In genomic region chr10:1394155-1394912, GRCh38 we compare ENCODE assay signal across 21 cellular contexts.
DNase-seq lines count a peak whose midpoint lies in the region; ATAC-seq and TF ChIP-seq lines count a peak whose summit lies in the region.
"Had no signal": no experiment of that assay in that cellular context is flagged by ENCODE, and none has a peak within 500 bp of the region (broad histone marks: within the 10 kb centered on the region; RNA-seq: fewer than 3 reads in every experiment).

No MANE protein-coding gene starts in this region.

- H2BK12ac ChIP-seq in H9 (ENCODE audit: insufficient read length, low read depth, low read length): no peak overlapping the region

- no peak overlapping the region for H4K8ac ChIP-seq in H9 (replicated peaks; ENCODE audit: insufficient read length, low read depth, low read length)
- H4K8ac ChIP-seq in mesendoderm (ENCODE audit: low read depth, low read length): no peak overlapping the region

- WGBS in SK-N-SH (ENCODE audit: low lambda C conversion rate): 49% methylated on average over 12 of the region's 13 CpGs
- no CpG with 5 or more reads among the region's 13 CpGs for WGBS in H9 (ENCODE audit: extremely low coverage, insufficient read length, low lambda C conversion rate)
- no CpG with 5 or more reads among the region's 13 CpGs for WGBS in mesendoderm (ENCODE audit: extremely low coverage, insufficient coverage, low lambda C conversion rate)

- H4K5ac ChIP-seq in H9 (ENCODE audit: insufficient read length, low read depth, low read length): no peak overlapping the region
- no peak overlapping the region for H4K5ac ChIP-seq in mesendoderm (ENCODE audit: low read length)

- no peaks in the 10 kb centered on the region for H3K9me2 ChIP-seq in SK-N-SH

- H3K4me3 ChIP-seq in SK-N-SH (ENCODE audit: low read depth in 2 of 2, low read length in 1 of 2) (no peak overlapping the region), mesendoderm (ENCODE audit: low read length) (no peak overlapping the region)
- no peak overlapping the region for H3K4me3 ChIP-seq in naive thymus-derived CD4-positive, alpha-beta T cell (ENCODE audit: low read length)

- POLR2A ChIA-PET in SK-N-SH (lab: Yijun Ruan, JAX): no interaction called here
- POLR2A ChIA-PET in naive thymus-derived CD4-positive, alpha-beta T cell (lab: Charles Lee): interaction anchor here (0.7 kb wide), 1 partner anchor 20 kb away, joined by 3 read pairs; no protein-coding TSS in a partner anchor

- no peak overlapping the region for H3K4ac ChIP-seq in H9 (ENCODE audit: low read depth, low read length)
- H3K4ac ChIP-seq in mesendoderm (ENCODE audit: low read depth, low read length): no peak overlapping the region

- H2BK120ac ChIP-seq in H9 (ENCODE audit: low read depth, low read length, poor library complexity, severe bottlenecking) (no peak overlapping the region), mesendoderm (ENCODE audit: low read depth, low read length) (no peak overlapping the region)

- no peak overlapping the region for H2AFZ ChIP-seq in SK-N-SH (ENCODE audit: low read depth)
- H2AFZ ChIP-seq in H9 (ENCODE audit: low read length): no peak overlapping the region

- H3K27ac ChIP-seq in SK-N-SH (ENCODE audit: low read depth in 2 of 2, low read length in 1 of 2) (no peak overlapping the region), H9 (ENCODE audit: insufficient read length, low read depth, low read length) (no peak overlapping the region), mesendoderm (ENCODE audit: low read depth, low read length) (no peak overlapping the region)
- H3K27ac ChIP-seq in naive thymus-derived CD4-positive, alpha-beta T cell (ENCODE audit: low read depth, low read length): no peak overlapping the region
- H3K27ac ChIP-seq: 22Rv1, C4-2B had no signal

- H3K79me1 ChIP-seq in H9 (ENCODE audit: insufficient read depth, low read depth, low read length, poor library complexity, severe bottlenecking): no peaks in the 10 kb centered on the region
- H3K79me1 ChIP-seq in mesendoderm (ENCODE audit: low read length): no peaks in the 10 kb centered on the region

- H3K36me3 Mint-ChIP-seq in H9 (ENCODE audit: insufficient read depth in 1 of 3, low read depth in 3 of 3): no peaks in the 10 kb centered on the region; a peak in 1 of 7 replicates
- no peaks in the 10 kb centered on the region for H3K36me3 Mint-ChIP-seq in stimulated activated effector memory CD8-positive, alpha-beta T cell treated with anti-CD3 and anti-CD28 coated beads, Interleukin-12 subunit alpha, Interleukin-12 subunit beta, amount 100 ng/mL, for 72 hours
- no peaks in the 10 kb centered on the region for H3K36me3 Mint-ChIP-seq in naive thymus-derived CD4-positive, alpha-beta T cell
- H3K36me3 Mint-ChIP-seq: IgD-negative memory B cell had no signal

- peak overlapping the region; percentile 40; the same call in 1 of the 2 replicates for H3K14ac ChIP-seq in H9 (ENCODE audit: insufficient read depth, low read length)

- no peaks in the 10 kb centered on the region for H3K9me3 Mint-ChIP-seq in H9
- no peaks in the 10 kb centered on the region for H3K9me3 Mint-ChIP-seq in stimulated activated effector memory CD8-positive, alpha-beta T cell treated with anti-CD3 and anti-CD28 coated beads, Interleukin-12 subunit alpha, Interleukin-12 subunit beta, amount 100 ng/mL, for 72 hours
- no peaks in the 10 kb centered on the region for H3K9me3 Mint-ChIP-seq in naive thymus-derived CD4-positive, alpha-beta T cell
- H3K9me3 Mint-ChIP-seq: IgD-negative memory B cell had no signal

- peak; percentile 15 for DNase-seq in SK-N-SH
- no peak for DNase-seq in H9
- DNase-seq in islet precursor cell: peak; percentile 45
- no peak for DNase-seq in stimulated activated effector memory CD8-positive, alpha-beta T cell treated with anti-CD3 and anti-CD28 coated beads, Interleukin-12 subunit alpha, Interleukin-12 subunit beta, amount 100 ng/mL, for 72 hours (ENCODE audit: low spot score in 2 of 2)
- no peak for DNase-seq in HUDEP-2 (lab: John Stamatoyannopoulos, UW; ENCODE audit: unreplicated experiment in 76 of 76)
- DNase-seq in mesendoderm: no peak
- DNase-seq in naive thymus-derived CD4-positive, alpha-beta T cell: no peak
- DNase-seq: AML-193, DMS79 treated with DMSO at 0.1 percent for 48 hours, H7, Karpas-422, NCI-H1417 treated with DMSO at 0.1 percent for 48 hours, NCI-H187 treated with DMSO at 0.1 percent for 48 hours, NCI-H2227 treated with DMSO at 0.1 percent for 48 hours, NCI-H524 treated with DMSO at 0.1 percent for 48 hours, PC-3, RPMI8226 had no signal

- H3K56ac ChIP-seq in H9 (ENCODE audit: insufficient read length, low read depth, low read length): peak overlapping the region; percentile 46
- H3K56ac ChIP-seq in mesendoderm (ENCODE audit: low read length): no peak overlapping the region

- no peaks in the 10 kb centered on the region for H3K23me2 ChIP-seq in H9 (ENCODE audit: insufficient read length, low read depth, low read length, poor library complexity, severe bottlenecking)

- intact Hi-C loops in naive thymus-derived CD4-positive, alpha-beta T cell (cut with micrococcal nuclease): no loop called here

- ATAC-seq in SK-N-SH treated with all-trans-retinoic acid at 6 μM for 48 hours: no peak
- peak; percentile 27 for ATAC-seq in stimulated activated effector memory CD8-positive, alpha-beta T cell treated with anti-CD3 and anti-CD28 coated beads, Interleukin-12 subunit alpha, Interleukin-12 subunit beta, amount 100 ng/mL, for 72 hours
- no peak for ATAC-seq in naive thymus-derived CD4-positive, alpha-beta T cell
- ATAC-seq: PC-3 had no signal

- peaks cover 0 to 7% of the 10 kb centered on the region in 2 experiments; a peak in 1 of 4 replicates for H3K4me1 ChIP-seq in SK-N-SH (ENCODE audit: control insufficient read depth in 1 of 2, insufficient read depth in 2 of 2, low read depth in 1 of 2, low read length in 1 of 2)
- H3K4me1 ChIP-seq in H9 (ENCODE audit: insufficient read depth, low read length): no peaks in the 10 kb centered on the region
- peaks cover 3% of the 10 kb centered on the region for H3K4me1 ChIP-seq in mesendoderm (ENCODE audit: control insufficient read depth, low read depth, low read length)
- no peaks in the 10 kb centered on the region for H3K4me1 ChIP-seq in naive thymus-derived CD4-positive, alpha-beta T cell (ENCODE audit: control insufficient read depth in 2 of 2, insufficient read depth in 2 of 2, low read length in 2 of 2)

- TF ChIP-seq RAD21 in SK-N-SH (IDR thresholded peaks at IDR 0.05; ENCODE audit: low read length): no peak

- H3K4me3 Mint-ChIP-seq in H9: no peak overlapping the region
- H3K4me3 Mint-ChIP-seq in stimulated activated effector memory CD8-positive, alpha-beta T cell treated with anti-CD3 and anti-CD28 coated beads, Interleukin-12 subunit alpha, Interleukin-12 subunit beta, amount 100 ng/mL, for 72 hours: no peak overlapping the region
- no peak overlapping the region for H3K4me3 Mint-ChIP-seq in naive thymus-derived CD4-positive, alpha-beta T cell
- H3K4me3 Mint-ChIP-seq: IgD-negative memory B cell had no signal

- H3K9ac ChIP-seq in SK-N-SH (no peak overlapping the region), H9 (ENCODE audit: extremely low read depth, insufficient read length, low read length) (no peak overlapping the region), mesendoderm (ENCODE audit: low read length) (no peak overlapping the region)

- H2BK5ac ChIP-seq in H9 (ENCODE audit: insufficient read length, low read length) (no peak overlapping the region), mesendoderm (ENCODE audit: low read length) (no peak overlapping the region)

- H3K4me2 ChIP-seq in SK-N-SH (no peak overlapping the region), H9 (ENCODE audit: insufficient read depth, insufficient read length, low read length) (no peak overlapping the region), mesendoderm (ENCODE audit: low read length) (no peak overlapping the region)

- no peak overlapping the region for H2BK20ac ChIP-seq in H9 (ENCODE audit: low read depth, low read length, poor library complexity, severe bottlenecking)

- H3F3A ChIP-seq in SK-N-SH (replicated peaks; ENCODE audit: insufficient read depth): no peaks in the 10 kb centered on the region

- peaks cover 5 to 13% of the 10 kb centered on the region in 2 experiments; a peak in 3 of 4 replicates for H3K4me1 Mint-ChIP-seq in H9
- H3K4me1 Mint-ChIP-seq in stimulated activated effector memory CD8-positive, alpha-beta T cell treated with anti-CD3 and anti-CD28 coated beads, Interleukin-12 subunit alpha, Interleukin-12 subunit beta, amount 100 ng/mL, for 72 hours: no peaks in the 10 kb centered on the region
- no peaks in the 10 kb centered on the region for H3K4me1 Mint-ChIP-seq in naive thymus-derived CD4-positive, alpha-beta T cell

- CTCF ChIA-PET in SK-N-SH (lab: Yijun Ruan, JAX): interaction anchor here (1.1 to 1.3 kb wide), 3 partner anchors 17 to 28 kb away, joined by 3 read pairs; no protein-coding TSS in a partner anchor
- CTCF ChIA-PET in naive thymus-derived CD4-positive, alpha-beta T cell (lab: Charles Lee): no interaction called here

- H4K20me1 ChIP-seq in SK-N-SH (ENCODE audit: insufficient read depth) (no peaks in the 10 kb centered on the region), H9 (ENCODE audit: control insufficient read depth, insufficient read depth, insufficient read length) (no peaks in the 10 kb centered on the region)

- H3K36me3 ChIP-seq in SK-N-SH (replicated peaks in 1 of 2; ENCODE audit: control insufficient read depth in 1 of 2, insufficient read depth in 2 of 2, low read length in 1 of 2): no peaks in the 10 kb centered on the region
- no peaks in the 10 kb centered on the region for H3K36me3 ChIP-seq in mesendoderm (ENCODE audit: control insufficient read depth, insufficient read depth, low read length)
- H3K36me3 ChIP-seq in naive thymus-derived CD4-positive, alpha-beta T cell (ENCODE audit: control insufficient read depth in 2 of 3, insufficient read depth in 3 of 3, low read length in 3 of 3): no peaks in the 10 kb centered on the region

- no peaks in the 10 kb centered on the region for H3K9me3 ChIP-seq in SK-N-SH
- H3K9me3 ChIP-seq in H9 (ENCODE audit: control insufficient read depth, low read depth, low read length): no peaks in the 10 kb centered on the region
- no peaks in the 10 kb centered on the region for H3K9me3 ChIP-seq in naive thymus-derived CD4-positive, alpha-beta T cell (ENCODE audit: control insufficient read depth in 2 of 3, low read length in 3 of 3)

- no peak overlapping the region for H2AK5ac ChIP-seq in H9 (ENCODE audit: insufficient read length, low read length)
- H2AK5ac ChIP-seq in mesendoderm (ENCODE audit: low read length): no peak overlapping the region

- H3K18ac ChIP-seq in H9 (ENCODE audit: insufficient read length, low read depth, low read length) (no peak overlapping the region), mesendoderm (ENCODE audit: low read length) (no peak overlapping the region)

- H2BK15ac ChIP-seq in H9 (ENCODE audit: low read depth, low read length) (no peak overlapping the region), mesendoderm (replicated peaks; ENCODE audit: low read depth) (no peak overlapping the region)

- H4K91ac ChIP-seq in H9 (ENCODE audit: insufficient read length, low read depth, low read length): no peak overlapping the region

- peaks cover 3% of the 10 kb centered on the region for H3K27me3 Mint-ChIP-seq in H9 (ENCODE audit: low read depth)
- peaks cover 0 to under 1% (median 0%) of the 10 kb centered on the region in 5 donors for H3K27me3 Mint-ChIP-seq in naive thymus-derived CD4-positive, alpha-beta T cell
- H3K27me3 Mint-ChIP-seq: IgD-negative memory B cell had no signal

- TF ChIP-seq CTCF in SK-N-SH (IDR thresholded peaks at IDR 0.05): no peak
- no peak for TF ChIP-seq CTCF in H9 (conservative IDR thresholded peaks at IDR 0.05)

- H3K27ac Mint-ChIP-seq in H9: peak overlapping the region in 2 of 3 experiments; percentile 24 to 66; a peak in 2 of 7 replicates
- no peak overlapping the region for H3K27ac Mint-ChIP-seq in stimulated activated effector memory CD8-positive, alpha-beta T cell treated with anti-CD3 and anti-CD28 coated beads, Interleukin-12 subunit alpha, Interleukin-12 subunit beta, amount 100 ng/mL, for 72 hours
- peak overlapping the region in 1 of 9 donors; percentile 27 for H3K27ac Mint-ChIP-seq in naive thymus-derived CD4-positive, alpha-beta T cell
- H3K27ac Mint-ChIP-seq: IgD-negative memory B cell had no signal

- H3K23ac ChIP-seq in H9 (ENCODE audit: insufficient read length, low read depth, low read length): no peak overlapping the region
- no peak overlapping the region for H3K23ac ChIP-seq in mesendoderm (ENCODE audit: low read length)

- TF ChIP-seq EP300 in SK-N-SH (IDR thresholded peaks at IDR 0.05; ENCODE audit: borderline replicate concordance in 1 of 2, low read depth in 1 of 2, low read length in 1 of 2): no peak

- no peak overlapping the region for H3T11ph ChIP-seq in H9 (ENCODE audit: low read length)

- H3K27me3 ChIP-seq in SK-N-SH (ENCODE audit: insufficient read depth) (no peaks in the 10 kb centered on the region), H9 (ENCODE audit: insufficient read depth, low read length) (no peaks in the 10 kb centered on the region), mesendoderm (ENCODE audit: insufficient read depth, low read length, poor library complexity) (no peaks in the 10 kb centered on the region)
- H3K27me3 ChIP-seq in naive thymus-derived CD4-positive, alpha-beta T cell (ENCODE audit: control insufficient read depth in 2 of 2, insufficient read depth in 2 of 2, low read length in 2 of 2): no peaks in the 10 kb centered on the region

- no peaks in the 10 kb centered on the region for H3K79me2 ChIP-seq in SK-N-SH (ENCODE audit: insufficient read depth)
- no peaks in the 10 kb centered on the region for H3K79me2 ChIP-seq in H9 (ENCODE audit: insufficient read depth, low read length)
- H3K79me2 ChIP-seq in mesendoderm (ENCODE audit: control insufficient read depth, insufficient read depth, low read length): no peaks in the 10 kb centered on the region

Comparison
In these comparisons a context has a peak if more than half of its experiments do, and no peak if none do; other contexts are left out.
1. DNase-seq: peak in SK-N-SH (single experiment) and islet precursor cell (single experiment); none in H9 (single experiment), stimulated activated effector memory CD8-positive, alpha-beta T cell treated with anti-CD3 and anti-CD28 coated beads, Interleukin-12 subunit alpha, Interleukin-12 subunit beta, amount 100 ng/mL, for 72 hours (0 of 2), HUDEP-2 (0 of 76), mesendoderm (single experiment) and naive thymus-derived CD4-positive, alpha-beta T cell (0 of 9).